9 cellular contexts compared by ENCODE assay signal in the genomic region with DNA sequence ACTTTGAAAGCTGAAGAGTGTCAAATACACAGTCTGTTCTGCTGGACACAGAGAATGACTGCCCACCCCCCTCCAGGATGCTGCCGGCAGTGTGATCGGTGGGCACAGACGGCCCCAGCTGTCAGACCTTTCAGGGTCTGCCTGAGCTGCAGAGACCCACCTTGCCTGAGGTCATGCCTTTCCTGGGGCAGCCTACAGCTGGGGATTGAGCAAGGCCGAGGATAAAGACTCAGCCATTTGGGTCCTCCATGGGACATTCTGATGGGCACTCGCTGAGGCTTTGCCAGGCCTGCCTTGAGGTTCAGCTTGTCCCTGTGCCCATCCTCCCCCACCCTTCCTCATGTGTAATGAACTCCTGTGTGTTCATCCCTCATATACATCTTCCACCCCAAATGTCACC.
"Had no signal": no experiment of that assay in that cellular context is flagged by ENCODE, and none has a peak within 500 bp of the region (broad histone marks: within the 10 kb centered on the region; RNA-seq: fewer than 3 reads in every experiment).

No MANE protein-coding gene starts in this region.

- H3K27ac ChIP-seq: GM23248, HL-60 had no signal

- H3K9me3 Mint-ChIP-seq: HFFc6, IgD-negative memory B cell had no signal

- H3K36me3 ChIP-seq: HAP-1 had no signal

- H2AFZ ChIP-seq: GM23248 had no signal

- ATAC-seq: HCT116, HepG2 had no signal

- H3K4me3 Mint-ChIP-seq: HFFc6, IgD-negative memory B cell had no signal

- H3K27ac Mint-ChIP-seq: HFFc6, IgD-negative memory B cell had no signal

- DNase-seq: GM23248, GOT3, H7, HFFc6 had no signal

- H3K4me3 ChIP-seq: GM23248, HAP-1 had no signal

- H3K4me1 ChIP-seq: HAP-1 had no signal
